8 cellular contexts compared by ENCODE assay signal in the genomic region with DNA sequence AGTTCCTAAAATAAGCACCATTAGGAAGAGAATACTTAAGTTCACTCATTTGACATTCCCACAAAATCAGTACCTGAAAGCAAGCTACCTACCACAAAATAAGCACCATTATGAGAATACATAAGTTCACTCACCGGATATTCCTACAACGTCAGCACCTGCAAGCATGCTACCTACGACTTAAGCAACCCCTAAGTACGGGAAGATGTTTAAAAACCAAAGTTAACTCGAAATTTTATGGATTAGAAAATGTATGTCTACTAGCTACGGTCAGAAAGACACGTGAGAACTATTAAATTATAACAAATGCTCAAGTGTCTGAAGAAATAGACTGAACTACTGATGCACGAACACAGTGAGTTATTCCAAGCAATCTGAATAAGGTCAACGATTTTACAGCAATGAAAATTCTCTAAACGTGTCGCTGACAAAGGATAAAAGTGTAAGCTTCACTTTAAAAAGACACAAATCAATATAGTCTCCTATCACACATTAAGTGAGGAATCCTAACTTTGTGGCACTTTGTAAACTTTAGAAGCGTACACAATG. TPM values are rescaled to one million over a fixed set of nuclear protein-coding genes. Genes with fewer than 3 reads are reported as not detected.
DNase-seq lines count a peak whose midpoint lies in the region; ATAC-seq, FAIRE-seq and TF ChIP-seq lines count a peak whose summit lies in the region.

No MANE protein-coding gene starts in this region.

- intact Hi-C loops in gastrocnemius medialis (cut with DNase I; ENCODE audit: low total_unique reads) (loop anchor here (10.0 kb wide), 3 partner anchors 169 to 969 kb away; a partner anchor contains a TSS), left colon (cut with DNase I, micrococcal nuclease) (loop anchor here in 1 of 2 donors (10.0 kb wide), 1 partner anchor 61 kb away; a partner anchor contains a TSS)

- DNase-seq in GM19239 (ENCODE audit: insufficient read length, low spot score) = no peak
- DNase-seq in T-cell = peak in 21 of 34 experiments; percentile 6 to 54 (median 28)
- no peak for DNase-seq in fibroblast of pulmonary artery (ENCODE audit: low read depth)
- no peak for DNase-seq in gastrocnemius medialis
- DNase-seq in SHP77 (lab: John Stamatoyannopoulos, UW) = no peak
- DNase-seq in NCI-H128 (lab: John Stamatoyannopoulos, UW; ENCODE audit: unreplicated experiment) = no peak
- DNase-seq in T-helper 9 cell = no peak
- no peak for DNase-seq in left colon

- H3K27ac ChIP-seq in gastrocnemius medialis = peak overlapping the region; percentile 92 to 99 (median 96)

- no peaks in the 10 kb centered on the region for H3K9me3 Mint-ChIP-seq in T-cell

- H3K36me3 Mint-ChIP-seq in T-cell = peaks cover under 1% of the 10 kb centered on the region

- ATAC-seq in T-cell (replicated peaks in 1 of 4) (peak in 1 of 4 experiments; percentile 17), gastrocnemius medialis (no peak), left colon (no peak)

- H3K36me3 ChIP-seq in gastrocnemius medialis = no peaks in the 10 kb centered on the region

- TF ChIP-seq CTCF in fibroblast of pulmonary artery (IDR thresholded peaks at IDR 0.05; ENCODE audit: low read length, missing control alignments) = no peak
- no peak for TF ChIP-seq CTCF in gastrocnemius medialis (IDR thresholded peaks at IDR 0.05 in 4 of 5, conservative IDR thresholded peaks at IDR 0.05 in 1 of 5)

- H3K9me3 ChIP-seq in gastrocnemius medialis = no peaks in the 10 kb centered on the region

- H3K4me1 Mint-ChIP-seq in T-cell = peaks cover 40 to 52% (median 48%) of the 10 kb centered on the region in 3 donors

- no peaks in the 10 kb centered on the region for H3K27me3 Mint-ChIP-seq in T-cell

- no peak for TF ChIP-seq POLR2A in gastrocnemius medialis (IDR thresholded peaks at IDR 0.05)

- in situ Hi-C loops in gastrocnemius medialis (cut with MboI; ENCODE audit: low sequenced_read_pairs in 4 of 4) = loop anchor here in 1 of 4 donors (25.0 kb wide), 1 partner anchor 127 kb away; a partner anchor contains a TSS

- H3K27ac Mint-ChIP-seq in T-cell = peak overlapping the region; percentile 85 to 91

- peak; percentile 45 for FAIRE-seq in GM19239 (lab: Jason Lieb, UNC)

- POLR2A ChIA-PET in T-cell (lab: Charles Lee) = interaction anchor here (0.6 to 1.6 kb wide), 8 partner anchors 14 to 171 kb away, joined by 3 to 5 read pairs (median 3); a partner anchor contains a TSS

- H3K4me1 ChIP-seq in gastrocnemius medialis = peaks cover 45 to 48% of the 10 kb centered on the region in 2 donors

- H3K27me3 ChIP-seq in gastrocnemius medialis = no peaks in the 10 kb centered on the region

- H3K4me3 ChIP-seq in fibroblast of pulmonary artery (replicated peaks; ENCODE audit: low read depth, low read length) = peak overlapping the region; percentile 85
- peak overlapping the region; percentile 81 to 89 (median 84) for H3K4me3 ChIP-seq in gastrocnemius medialis

- peak overlapping the region; percentile 81 to 93 (median 86) for H3K4me3 Mint-ChIP-seq in T-cell

- CTCF ChIA-PET in T-cell (lab: Charles Lee) = interaction anchor here in 1 of 2 donors (0.9 kb wide), 1 partner anchor 20 kb away, joined by 3 read pairs; no protein-coding TSS in a partner anchor

RNA-seq across cellular contexts. Expression of a gene that starts 1.5 kb away (rescaled TPM):
- 100 to 1,000 TPM in 2 of 5 donors, 10 to 100 TPM in 3; 84.2 to 166 (median 92.5) TPM for total RNA-seq in T-cell
- total RNA-seq in gastrocnemius medialis = 100 to 1,000 TPM in 3 of 4 donors, 10 to 100 TPM in 1; 86.9 to 169 (median 139) TPM
- total RNA-seq in left colon = 100 to 1,000 TPM; 105 to 121 TPM

RNA-seq across cellular contexts. Expression of a gene that starts 27.6 kb away (rescaled TPM):
- 10 to 100 TPM; 14.6 to 23.1 (median 19.5) TPM for total RNA-seq in T-cell
- total RNA-seq in gastrocnemius medialis = 1 to 10 TPM in 3 of 4 donors, not detected in 1; 2.3 to 5.5 (median 4.1) TPM
- 10 to 100 TPM; 13.0 to 15.1 TPM for total RNA-seq in left colon

RNA-seq across cellular contexts. Expression of a gene that starts 50.7 kb away (rescaled TPM):
- total RNA-seq in T-cell = 1 to 10 TPM in 2 of 5 donors, under 1 TPM in 3; 0.41 to 1.4 (median 0.82) TPM
- total RNA-seq in gastrocnemius medialis = not detected
- total RNA-seq in left colon = 1 to 10 TPM in 1 of 2 donors, under 1 TPM in 1; 0.70 to 5.0 TPM

Comparison
In these comparisons a context has a peak if more than half of its experiments do, and no peak if none do; other contexts are left out.
1. DNase-seq: peak in T-cell (21 of 34); none in GM19239 (single experiment), fibroblast of pulmonary artery (single experiment), gastrocnemius medialis (0 of 2), SHP77 (0 of 2), NCI-H128 (single experiment), T-helper 9 cell (single experiment) and left colon (0 of 2).